Comparison of ENCODE assay signal across 2 cellular contexts in the genomic region with DNA sequence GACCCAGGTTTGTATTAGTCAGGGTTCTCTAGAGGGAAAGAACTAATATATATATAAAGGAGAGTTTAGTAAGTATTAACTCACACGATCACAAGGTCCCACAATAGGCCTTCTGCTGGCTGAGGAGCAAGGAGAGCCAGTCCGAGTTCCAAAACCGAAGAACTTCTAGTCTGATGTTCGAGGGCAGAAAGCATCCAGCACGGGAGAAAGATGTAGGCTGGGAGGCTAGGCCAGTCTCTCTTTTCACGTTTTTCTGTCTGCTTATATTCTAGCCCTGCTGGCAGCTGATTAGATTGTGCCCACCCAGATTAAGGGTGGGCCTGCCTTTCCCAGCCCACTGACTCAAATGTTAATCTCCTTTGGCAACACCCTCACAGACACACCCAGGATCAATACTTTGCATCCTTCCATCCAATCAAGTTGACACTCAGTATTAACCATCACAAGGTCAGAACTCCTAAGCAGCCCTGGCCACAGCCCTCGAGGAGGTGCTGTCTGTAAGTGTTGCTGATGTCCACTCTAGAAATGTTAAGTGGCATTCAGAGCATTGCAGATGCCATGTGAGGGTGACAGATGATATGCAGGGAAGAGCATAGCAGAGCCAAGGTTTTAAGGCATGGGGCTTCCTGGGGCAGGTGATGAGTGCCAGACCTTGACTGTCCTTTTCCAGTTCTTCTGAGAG. TPM values are rescaled to one million over a fixed set of nuclear protein-coding genes. Genes with fewer than 3 reads are reported as not detected.
"Had no signal": no experiment of that assay in that cellular context is flagged by ENCODE, and none has a peak within 500 bp of the region (broad histone marks: within the 10 kb centered on the region; RNA-seq: fewer than 3 reads in every experiment).

No MANE protein-coding gene starts in this region.

RNA-seq across cellular contexts. Expression of a gene that starts 7.0 kb away (rescaled TPM):
- total RNA-seq: activated B cell treated with CpG ODN at 0.5 μM for 24 hours; activated naive CD4-positive, alpha-beta T cell treated with anti-CD3 and anti-CD28 coated beads, Interleukin-2, amount 50 U/mL, for 72 hours had no signal
